In the genomic region with DNA sequence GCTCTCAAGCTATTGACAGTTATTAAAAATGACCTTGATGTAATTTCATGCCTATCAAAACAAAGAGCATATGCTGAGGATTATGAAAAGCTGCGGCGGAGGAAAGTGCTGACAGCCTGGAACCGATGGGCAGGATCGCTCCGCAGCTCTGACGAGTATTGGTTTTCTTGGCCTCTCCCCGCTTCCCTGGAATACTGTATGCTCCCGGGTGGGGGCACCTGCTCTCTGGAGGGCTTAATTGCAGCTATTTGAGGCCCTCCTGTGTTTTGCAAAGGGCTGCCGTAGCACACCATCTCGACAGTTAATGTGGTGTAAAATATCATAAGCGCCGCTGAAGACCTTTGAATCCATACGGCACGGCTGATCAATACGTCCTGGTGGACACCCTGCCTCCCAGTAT, we compare ENCODE assay signal across 17 cellular contexts.
DNase-seq lines count a peak whose midpoint lies in the region; ATAC-seq, FAIRE-seq and TF ChIP-seq lines count a peak whose summit lies in the region.
"Had no signal": no experiment of that assay in that cellular context is flagged by ENCODE, and none has a peak within 500 bp of the region (broad histone marks: within the 10 kb centered on the region; RNA-seq: fewer than 3 reads in every experiment).

No MANE protein-coding gene starts in this region.

- no peaks in the 10 kb centered on the region for H4K20me1 ChIP-seq in H1 (replicated peaks in 1 of 2; ENCODE audit: control insufficient read depth in 1 of 2, insufficient read depth in 2 of 2, low read length in 2 of 2)
- H4K20me1 ChIP-seq: BLaER1 had no signal

- no peak; the same call in 1 of the 2 replicates for ATAC-seq in WTC11
- ATAC-seq: CD8-positive, alpha-beta T cell; GM23338 had no signal

- WGBS in H1 (ENCODE audit: extremely low coverage in 1 of 2, insufficient coverage in 1 of 2, insufficient read length in 1 of 2, insufficient replicate concordance in 2 of 2, low coverage in 1 of 2, low lambda C conversion rate in 2 of 2, missing lambda C conversion rate in 1 of 2), 2 experiments = 87% methylated on average over 15 of the region's 15 CpGs; no CpG with 5 or more reads in 1 of the 2 experiments

- no peaks in the 10 kb centered on the region for H3K79me2 ChIP-seq in H1 (ENCODE audit: control insufficient read depth in 1 of 2, insufficient read depth in 2 of 2, low read length in 2 of 2)

- TF ChIP-seq CTCF in H1 (IDR thresholded peaks at IDR 0.05; ENCODE audit: control extremely low read depth in 1 of 3, insufficient read depth in 1 of 3, low read depth in 1 of 3, low read length in 3 of 3) (no peak), type B pancreatic cell (conservative IDR thresholded peaks at IDR 0.05) (no peak), WTC11 (IDR thresholded peaks at IDR 0.05) (no peak)

- H2AFZ ChIP-seq in H1 (ENCODE audit: low read length) = no peak overlapping the region
- H2AFZ ChIP-seq: GM23338 had no signal

- H3K9me3 Mint-ChIP-seq in type B pancreatic cell = no peaks in the 10 kb centered on the region
- H3K9me3 Mint-ChIP-seq in WTC11 = peaks cover 47% of the 10 kb centered on the region
- H3K9me3 Mint-ChIP-seq: CD8-positive, alpha-beta T cell had no signal

- H3K4me3 Mint-ChIP-seq in type B pancreatic cell (peak overlapping the region; percentile 26), WTC11 (no peak overlapping the region)
- H3K4me3 Mint-ChIP-seq: CD8-positive, alpha-beta T cell; GM23338 had no signal

- H2BK5ac ChIP-seq in H1 (ENCODE audit: low read depth, low read length) = no peak overlapping the region

- no peak overlapping the region for H4K5ac ChIP-seq in H1 (ENCODE audit: insufficient read length, low read depth, low read length)

- no peak overlapping the region for H3K9ac ChIP-seq in H1 (replicated peaks in 1 of 4; ENCODE audit: extremely low read depth in 1 of 4, low read depth in 3 of 4, low read length in 3 of 4)
- H3K9ac ChIP-seq: BLaER1 had no signal

- no peak for FAIRE-seq in H1 (lab: Jason Lieb, UNC)
- FAIRE-seq: GM12891 had no signal

- H3K4me1 Mint-ChIP-seq in type B pancreatic cell (ENCODE audit: unreplicated experiment) = peaks cover 3% of the 10 kb centered on the region
- H3K4me1 Mint-ChIP-seq in WTC11 = peaks cover 16% of the 10 kb centered on the region
- H3K4me1 Mint-ChIP-seq: GM23338 had no signal

- POLR2A ChIA-PET in H1 (lab: Charles Lee; ENCODE audit: partially characterized antibody) = interaction anchor here (1.1 kb wide), 1 partner anchor 48 kb away, joined by 3 read pairs; no protein-coding TSS in a partner anchor
- POLR2A ChIA-PET in WTC11 (lab: Charles Lee) = no interaction called here

- H4K8ac ChIP-seq in H1 (ENCODE audit: extremely low read depth, insufficient read depth, low read length) = no peak overlapping the region

- no peak overlapping the region for H2BK15ac ChIP-seq in H1 (ENCODE audit: low read length)

- H3K4me1 ChIP-seq in H1 (replicated peaks in 1 of 4; ENCODE audit: control insufficient read depth in 3 of 4, insufficient read depth in 4 of 4, low read length in 3 of 4) = peaks cover 0 to 7% (median 5%) of the 10 kb centered on the region in 4 experiments; a peak in 5 of 7 replicates
- H3K4me1 ChIP-seq: BLaER1 had no signal

- no peaks in the 10 kb centered on the region for H3K36me3 Mint-ChIP-seq in type B pancreatic cell
- H3K36me3 Mint-ChIP-seq in WTC11 = peaks cover 31% of the 10 kb centered on the region
- H3K36me3 Mint-ChIP-seq: CD8-positive, alpha-beta T cell had no signal

- DNase-seq in NCI-H82 (lab: John Stamatoyannopoulos, UW) (peak; percentile 36), NCI-H82 treated with DMSO at 0.1 percent for 48 hours (lab: John Stamatoyannopoulos, UW; ENCODE audit: unreplicated experiment) (no peak), NCI-H345 treated with DMSO at 0.1 percent for 48 hours (lab: John Stamatoyannopoulos, UW; ENCODE audit: unreplicated experiment) (peak; percentile 61), H1 (ENCODE audit: low read depth in 1 of 2, low spot score in 2 of 2) (no peak), type B pancreatic cell (ENCODE audit: extremely low spot score, unreplicated experiment) (no peak), WTC11 (ENCODE audit: low spot score) (no peak), NOMO-1 treated with DMSO at 0.1 percent for 48 hours (lab: John Stamatoyannopoulos, UW; ENCODE audit: unreplicated experiment) (no peak), NCI-H187 treated with DMSO at 0.1 percent for 48 hours (lab: John Stamatoyannopoulos, UW) (no peak)
- DNase-seq: CD8-positive, alpha-beta T cell; GDM1; NCI-H1436 treated with DMSO at 0.1 percent for 48 hours; NCI-H2171; NCI-H510A; SW 1271 had no signal

- no peak overlapping the region for H2AK5ac ChIP-seq in H1 (ENCODE audit: low read depth, low read length)

- H3K18ac ChIP-seq in H1 (ENCODE audit: extremely low read depth, low read length) = no peak overlapping the region

- H3K27me3 Mint-ChIP-seq in type B pancreatic cell = peaks cover 30% of the 10 kb centered on the region
- peaks cover 6% of the 10 kb centered on the region for H3K27me3 Mint-ChIP-seq in WTC11 (ENCODE audit: low read depth)

- peak overlapping the region; percentile 21 to 50; a peak in 2 of 4 replicates for H3K4me2 ChIP-seq in H1 (ENCODE audit: insufficient read depth in 1 of 2, low read depth in 2 of 2, low read length in 2 of 2)
- H3K4me2 ChIP-seq: BLaER1, GM23338 had no signal

- H3K23me2 ChIP-seq in H1 (ENCODE audit: low read depth, low read length) = no peaks in the 10 kb centered on the region

- H3K56ac ChIP-seq in H1 (replicated peaks; ENCODE audit: insufficient read length, low read depth, low read length) = no peak overlapping the region

- no peaks in the 10 kb centered on the region for H3K36me3 ChIP-seq in H1 (ENCODE audit: control insufficient read depth in 2 of 4, insufficient read depth in 4 of 4, low read length in 3 of 4)
- H3K36me3 ChIP-seq: BLaER1 had no signal

- H3K23ac ChIP-seq in H1 (ENCODE audit: insufficient read length) = no peak overlapping the region

- TF ChIP-seq RAD21 in H1 (IDR thresholded peaks at IDR 0.05 in 1 of 2, conservative IDR thresholded peaks at IDR 0.05 in 1 of 2; ENCODE audit: low read depth in 2 of 2, low read length in 2 of 2) = no peak

- no peak overlapping the region for H3K27ac ChIP-seq in H1 (ENCODE audit: low read depth, low read length)
- H3K27ac ChIP-seq: BLaER1 had no signal

- CTCF ChIA-PET in H1 (lab: Charles Lee; ENCODE audit: partially characterized antibody) = interaction anchor here (0.5 kb wide), 1 partner anchor 700 kb away, joined by 3 read pairs; no protein-coding TSS in a partner anchor
- CTCF ChIA-PET in WTC11 (lab: Charles Lee) = interaction anchor here (1.2 kb wide), 1 partner anchor 12 kb away, joined by 3 read pairs; no protein-coding TSS in a partner anchor

- no peak for TF ChIP-seq EP300 in H1 (IDR thresholded peaks at IDR 0.05; ENCODE audit: borderline replicate concordance in 1 of 2, low read depth in 2 of 2, low read length in 2 of 2)

- no peak overlapping the region for H2BK20ac ChIP-seq in H1 (ENCODE audit: low read length)

- no peak overlapping the region for H4K91ac ChIP-seq in H1 (replicated peaks; ENCODE audit: insufficient read length, low read length)

- no peaks in the 10 kb centered on the region for H3K27me3 ChIP-seq in H1 (replicated peaks in 1 of 4; ENCODE audit: control insufficient read depth in 3 of 4, extremely low read depth in 1 of 4, insufficient read depth in 3 of 4, low read length in 3 of 4)
- H3K27me3 ChIP-seq: BLaER1 had no signal

- H3K27ac Mint-ChIP-seq in type B pancreatic cell (no peak overlapping the region), WTC11 (no peak overlapping the region)
- H3K27ac Mint-ChIP-seq: CD8-positive, alpha-beta T cell; GM23338 had no signal

- H3K4ac ChIP-seq in H1 (replicated peaks; ENCODE audit: insufficient read length, low read depth, low read length) = no peak overlapping the region

- no peaks in the 10 kb centered on the region for H3K9me3 ChIP-seq in H1 (ENCODE audit: insufficient read depth in 2 of 2, low read depth in 1 of 2, low read length in 1 of 2)
- H3K9me3 ChIP-seq: BLaER1 had no signal

- H3K14ac ChIP-seq in H1 (ENCODE audit: insufficient read length) = no peak overlapping the region

- H3K4me3 ChIP-seq in H1 (ENCODE audit: extremely low read depth in 1 of 4, insufficient read depth in 2 of 4, low read depth in 3 of 4, low read length in 4 of 4) = no peak overlapping the region
- H3K4me3 ChIP-seq: BLaER1, GM23338 had no signal

- TF ChIP-seq POLR2A in H1 (IDR thresholded peaks at IDR 0.05; ENCODE audit: control extremely low read depth in 1 of 2, low read depth in 2 of 2, low read length in 2 of 2) = no peak

- no peaks in the 10 kb centered on the region for H3K79me1 ChIP-seq in H1 (ENCODE audit: low read depth, low read length)

- H2BK120ac ChIP-seq in H1 (replicated peaks; ENCODE audit: low read depth, low read length) = no peak overlapping the region

- H2BK12ac ChIP-seq in H1 (ENCODE audit: low read depth, low read length) = no peak overlapping the region

TF ChIP-seq in H1, 55 proteins besides CTCF, POLR2A, EP300 and RAD21 (continues in another document):
- TF ChIP-seq SRF (IDR thresholded peaks at IDR 0.05; ENCODE audit: low read depth, low read length) (no peak), TEAD4 (IDR thresholded peaks at IDR 0.05; ENCODE audit: low read depth, low read length) (no peak), TCF12 (IDR thresholded peaks at IDR 0.05; ENCODE audit: low read depth, low read length) (no peak), PHF8 (conservative IDR thresholded peaks at IDR 0.05; ENCODE audit: low read depth, low read length) (no peak), KDM4A (IDR thresholded peaks at IDR 0.05; ENCODE audit: low read depth, low read length, severe bottlenecking) (no peak), HDAC2 (IDR thresholded peaks at IDR 0.05; ENCODE audit: borderline replicate concordance in 1 of 2, low read depth in 2 of 2, low read length in 2 of 2) (no peak), JUN (IDR thresholded peaks at IDR 0.05; ENCODE audit: low read depth, low read length) (no peak), CBX5 (IDR thresholded peaks at IDR 0.05; ENCODE audit: low read depth, low read length) (no peak), TAF1 (IDR thresholded peaks at IDR 0.05; ENCODE audit: low read depth, low read length) (no peak)

Comparison
In these comparisons a context has a peak if more than half of its experiments do, and no peak if none do; other contexts are left out.
1. DNase-seq: peak in NCI-H82 (single experiment) and NCI-H345 treated with DMSO at 0.1 percent for 48 hours (single experiment); none in NCI-H82 treated with DMSO at 0.1 percent for 48 hours (single experiment), H1 (0 of 2), type B pancreatic cell (single experiment), WTC11 (single experiment), NOMO-1 treated with DMSO at 0.1 percent for 48 hours (single experiment) and NCI-H187 treated with DMSO at 0.1 percent for 48 hours (single experiment).